9 cellular contexts compared by ENCODE assay signal in the genomic region with DNA sequence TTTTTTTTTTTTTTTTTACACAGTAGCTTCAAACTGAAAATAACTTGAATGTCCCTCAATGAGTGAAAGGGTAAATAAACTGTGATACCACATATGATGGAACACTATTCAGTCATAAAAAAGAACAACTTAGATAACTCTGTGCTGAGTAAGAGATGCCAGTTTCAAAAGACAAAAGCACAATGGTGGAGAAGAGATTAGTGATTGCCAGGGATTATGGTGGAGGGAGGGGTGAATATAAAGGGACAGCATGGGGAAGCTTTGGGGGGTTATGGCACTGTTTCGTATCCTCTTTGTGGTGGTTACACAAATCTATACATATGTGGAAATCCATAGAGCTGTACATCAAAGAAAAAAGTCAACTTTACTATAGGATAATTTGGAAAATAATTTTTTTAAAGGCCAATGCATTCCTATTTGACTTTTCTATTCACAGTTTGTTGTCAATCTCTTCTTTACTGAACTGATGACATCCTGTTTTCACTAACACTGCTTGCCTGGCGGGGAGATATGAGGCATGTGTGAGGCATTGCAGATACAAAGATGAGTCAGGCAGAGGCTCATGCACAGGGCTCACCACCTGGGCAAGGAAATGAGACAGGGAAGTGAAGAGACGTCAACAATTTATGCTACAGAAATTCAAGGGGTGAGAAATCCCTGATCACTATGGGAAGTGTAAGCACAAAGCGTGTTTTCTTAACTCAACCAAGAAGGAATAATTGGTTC.
DNase-seq lines count a peak whose midpoint lies in the region; ATAC-seq, FAIRE-seq and TF ChIP-seq lines count a peak whose summit lies in the region.
"Had no signal": no experiment of that assay in that cellular context is flagged by ENCODE, and none has a peak within 500 bp of the region (broad histone marks: within the 10 kb centered on the region; RNA-seq: fewer than 3 reads in every experiment).

No MANE protein-coding gene starts in this region.

- H3K4me1 ChIP-seq in astrocyte (ENCODE audit: insufficient read depth, low read length), result peaks cover 33% of the 10 kb centered on the region

- H3K4me3 ChIP-seq in astrocyte (ENCODE audit: insufficient read depth, low read depth, low read length), result no peak overlapping the region

- H3K27ac Mint-ChIP-seq in astrocyte (ENCODE audit: unreplicated experiment), result peak overlapping the region; percentile 91

- H3K36me3 Mint-ChIP-seq in astrocyte (ENCODE audit: low read depth, unreplicated experiment), result no peaks in the 10 kb centered on the region

- FAIRE-seq in astrocyte (lab: Jason Lieb, UNC), result peak; percentile 95
- FAIRE-seq: colon had no signal

- H3K9me3 Mint-ChIP-seq in astrocyte (ENCODE audit: unreplicated experiment), result no peaks in the 10 kb centered on the region

- H2AFZ ChIP-seq in astrocyte (ENCODE audit: low read depth, low read length), result no peak overlapping the region

- peak overlapping the region; percentile 73 for H3K4me2 ChIP-seq in astrocyte (ENCODE audit: low read length)

- no peak overlapping the region for H3K4me3 Mint-ChIP-seq in astrocyte (ENCODE audit: unreplicated experiment)

- H3K4me1 Mint-ChIP-seq in astrocyte (ENCODE audit: low read depth, unreplicated experiment), result peaks cover 42% of the 10 kb centered on the region

- no peaks in the 10 kb centered on the region for H4K20me1 ChIP-seq in astrocyte (ENCODE audit: insufficient read depth, low read length)

- ATAC-seq in GM18907 (IDR thresholded peaks at IDR 0.05; ENCODE audit: unreplicated experiment), result peak; percentile 91
- ATAC-seq in HG03060 (IDR thresholded peaks at IDR 0.05; ENCODE audit: low read depth, unreplicated experiment), result peak; percentile 86

- peak overlapping the region; percentile 81 for H3K9ac ChIP-seq in astrocyte (ENCODE audit: low read length)

- no peaks in the 10 kb centered on the region for H3K27me3 Mint-ChIP-seq in astrocyte (ENCODE audit: low read depth, unreplicated experiment)

- H3K79me2 ChIP-seq in astrocyte (ENCODE audit: insufficient read depth, low read length), result no peaks in the 10 kb centered on the region

- no peak for TF ChIP-seq CTCF in astrocyte (IDR thresholded peaks at IDR 0.05; ENCODE audit: insufficient read depth, low read depth, low read length)

- DNase-seq in SW 1271 (lab: John Stamatoyannopoulos, UW) (peak; percentile 72 to 90), astrocyte (ENCODE audit: low read depth) (peak; percentile 88), non-pigmented ciliary epithelial cell (ENCODE audit: low read depth) (peak; percentile 85), germinal center (ENCODE audit: low spot score) (no peak), iPS-NIHi11 (ENCODE audit: low spot score) (no peak), G401 (ENCODE audit: low spot score) (no peak)

- no peaks in the 10 kb centered on the region for H3K9me3 ChIP-seq in astrocyte (ENCODE audit: insufficient read depth, low read depth, low read length)

- H3K36me3 ChIP-seq in astrocyte (ENCODE audit: insufficient read depth, low read length), result no peaks in the 10 kb centered on the region

- in situ Hi-C loops in G401 (cut with HindIII; ENCODE audit: low sequenced_read_pairs), result no loop called here

- peak overlapping the region; percentile 96 for H3K27ac ChIP-seq in astrocyte (ENCODE audit: low read depth, low read length)

- no peaks in the 10 kb centered on the region for H3K27me3 ChIP-seq in astrocyte (ENCODE audit: insufficient read depth, low read length)

Comparison
In these comparisons a context has a peak if more than half of its experiments do, and no peak if none do; other contexts are left out.
1. DNase-seq: peak in SW 1271 (2 of 2), astrocyte (single experiment) and non-pigmented ciliary epithelial cell (single experiment); none in germinal center (single experiment), iPS-NIHi11 (single experiment) and G401 (single experiment).